Comparison of ENCODE assay signal across 1 cellular context in genomic region chr10:99620713-99621453, GRCh38.
TF ChIP-seq lines count a peak whose summit lies in the region.

No MANE protein-coding gene starts in this region.

TF ChIP-seq in K562, 482 proteins besides CTCF, POLR2A, EP300 and RAD21 (continued from another document and continues in another):
- TF ChIP-seq THRB (CRISPR knock-in tag; conservative IDR thresholded peaks at IDR 0.05): no peak
- peak; percentile 69; the same call in 1 of the 2 replicates for TF ChIP-seq ZNF766 (CRISPR knock-in tag; conservative IDR thresholded peaks at IDR 0.05)
- TF ChIP-seq TOE1 (IDR thresholded peaks at IDR 0.05; ENCODE audit: borderline replicate concordance): peak; percentile 44; the same call in 1 of the 2 replicates
- no peak for TF ChIP-seq TOE1 (CRISPR knock-in tag; IDR thresholded peaks at IDR 0.05; ENCODE audit: borderline replicate concordance, low read depth)
- no peak for TF ChIP-seq NCOA2 (IDR thresholded peaks at IDR 0.05; ENCODE audit: partially characterized antibody in 2 of 2)
- no peak for TF ChIP-seq CHCHD3 (CRISPR knock-in tag; IDR thresholded peaks at IDR 0.05)
- no peak for TF ChIP-seq BCL6 (CRISPR knock-in tag; IDR thresholded peaks at IDR 0.05)
- peak; percentile 90 for TF ChIP-seq SAP30 (IDR thresholded peaks at IDR 0.05; ENCODE audit: borderline replicate concordance, insufficient read depth, low read depth, low read length, poor library complexity, severe bottlenecking)
- TF ChIP-seq ETV5 (CRISPR knock-in tag; IDR thresholded peaks at IDR 0.05; ENCODE audit: low read depth): peak; percentile 48; the same call in 1 of the 2 replicates
- TF ChIP-seq ZNF586 (CRISPR knock-in tag; conservative IDR thresholded peaks at IDR 0.05): no peak
- TF ChIP-seq GABPB1 (CRISPR knock-in tag; IDR thresholded peaks at IDR 0.05): peak; percentile 70; the same call in 1 of the 2 replicates
- no peak for TF ChIP-seq MTF1 (CRISPR knock-in tag; IDR thresholded peaks at IDR 0.05; ENCODE audit: borderline replicate concordance)
- TF ChIP-seq KLF6 (CRISPR knock-in tag; IDR thresholded peaks at IDR 0.05; ENCODE audit: borderline replicate concordance): no peak
- TF ChIP-seq, protein P1, sequence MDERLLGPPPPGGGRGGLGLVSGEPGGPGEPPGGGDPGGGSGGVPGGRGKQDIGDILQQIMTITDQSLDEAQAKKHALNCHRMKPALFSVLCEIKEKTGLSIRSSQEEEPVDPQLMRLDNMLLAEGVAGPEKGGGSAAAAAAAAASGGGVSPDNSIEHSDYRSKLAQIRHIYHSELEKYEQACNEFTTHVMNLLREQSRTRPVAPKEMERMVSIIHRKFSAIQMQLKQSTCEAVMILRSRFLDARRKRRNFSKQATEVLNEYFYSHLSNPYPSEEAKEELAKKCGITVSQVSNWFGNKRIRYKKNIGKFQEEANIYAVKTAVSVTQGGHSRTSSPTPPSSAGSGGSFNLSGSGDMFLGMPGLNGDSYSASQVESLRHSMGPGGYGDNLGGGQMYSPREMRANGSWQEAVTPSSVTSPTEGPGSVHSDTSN (CRISPR knock-in tag; IDR thresholded peaks at IDR 0.05; ENCODE audit: low read depth): no peak
- TF ChIP-seq, protein P1 (tag; conservative IDR thresholded peaks at IDR 0.05; ENCODE audit: low read depth): no peak
- no peak for TF ChIP-seq HNRNPUL1 (IDR thresholded peaks at IDR 0.05; ENCODE audit: low read length)
- TF ChIP-seq CC2D1A (IDR thresholded peaks at IDR 0.05): no peak
- no peak for TF ChIP-seq CLOCK (CRISPR knock-in tag; IDR thresholded peaks at IDR 0.05; ENCODE audit: borderline replicate concordance)
- TF ChIP-seq CSDE1 (IDR thresholded peaks at IDR 0.05): no peak
- no peak for TF ChIP-seq ZNF668 (CRISPR knock-in tag; IDR thresholded peaks at IDR 0.05)
- no peak for TF ChIP-seq ZC3H11A (IDR thresholded peaks at IDR 0.05; ENCODE audit: low read depth, low read length)
- TF ChIP-seq BRF2 (IDR thresholded peaks at IDR 0.05; ENCODE audit: borderline replicate concordance, insufficient read depth, insufficient read length): no peak
- TF ChIP-seq ZNF584 (CRISPR knock-in tag; IDR thresholded peaks at IDR 0.05; ENCODE audit: low read depth): no peak
- no peak for TF ChIP-seq SP2 (IDR thresholded peaks at IDR 0.05; ENCODE audit: extremely low read depth, low read depth, low read length, poor library complexity, severe bottlenecking)
- no peak for TF ChIP-seq BDP1 (IDR thresholded peaks at IDR 0.05; ENCODE audit: insufficient read depth, insufficient read length)
- no peak for TF ChIP-seq SMARCA5 (IDR thresholded peaks at IDR 0.05)
- no peak for TF ChIP-seq ETV6 (IDR thresholded peaks at IDR 0.05; ENCODE audit: borderline replicate concordance in 1 of 2, low read depth in 2 of 2, low read length in 1 of 2)
- no peak; the same call in 1 of the 2 replicates for TF ChIP-seq ETV6 (CRISPR knock-in tag; IDR thresholded peaks at IDR 0.05; ENCODE audit: borderline replicate concordance)
- no peak for TF ChIP-seq NR2F6 (CRISPR knock-in tag; IDR thresholded peaks at IDR 0.05)
- no peak for TF ChIP-seq RAD51 (IDR thresholded peaks at IDR 0.05; ENCODE audit: borderline replicate concordance, low read depth)
- TF ChIP-seq, protein P2, sequence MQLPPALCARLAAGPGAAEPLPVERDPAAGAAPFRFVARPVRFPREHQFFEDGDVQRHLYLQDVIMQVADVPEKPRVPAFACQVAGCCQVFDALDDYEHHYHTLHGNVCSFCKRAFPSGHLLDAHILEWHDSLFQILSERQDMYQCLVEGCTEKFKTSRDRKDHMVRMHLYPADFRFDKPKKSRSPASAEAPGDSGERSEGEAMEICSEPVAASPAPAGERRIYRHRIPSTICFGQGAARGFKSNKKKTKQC (CRISPR knock-in tag; IDR thresholded peaks at IDR 0.05): peak; percentile 90
- TF ChIP-seq FOXP1 (CRISPR knock-in tag; IDR thresholded peaks at IDR 0.05): peak; percentile 95
- no peak for TF ChIP-seq PCBP1 (IDR thresholded peaks at IDR 0.05; ENCODE audit: low read depth, low read length, poor library complexity, severe bottlenecking)
- peak; percentile 44; the same call in 1 of the 2 replicates for TF ChIP-seq BRD4 (IDR thresholded peaks at IDR 0.05)
- TF ChIP-seq EWSR1 (IDR thresholded peaks at IDR 0.05; ENCODE audit: borderline replicate concordance, low read depth, partially characterized antibody): no peak
- peak; percentile 54; the same call in 1 of the 2 replicates for TF ChIP-seq ZNF740 (CRISPR knock-in tag; IDR thresholded peaks at IDR 0.05)
- TF ChIP-seq ZNF740 (tag; IDR thresholded peaks at IDR 0.05): no peak
- no peak for TF ChIP-seq MIER1 (IDR thresholded peaks at IDR 0.05; ENCODE audit: low read depth)
- no peak for TF ChIP-seq ZNF449 (CRISPR knock-in tag; IDR thresholded peaks at IDR 0.05)
- TF ChIP-seq RBM25 (IDR thresholded peaks at IDR 0.05; ENCODE audit: low read depth, low read length, severe bottlenecking): peak; percentile 87
- TF ChIP-seq DNMT1 (IDR thresholded peaks at IDR 0.05): no peak
- no peak for TF ChIP-seq ZNF253 (CRISPR knock-in tag; conservative IDR thresholded peaks at IDR 0.05)
- TF ChIP-seq ZNF696 (CRISPR knock-in tag; conservative IDR thresholded peaks at IDR 0.05): no peak
- peak; percentile 37 for TF ChIP-seq POLR2B (IDR thresholded peaks at IDR 0.05; ENCODE audit: low read depth, partially characterized antibody)
- TF ChIP-seq CBX1 (IDR thresholded peaks at IDR 0.05; ENCODE audit: low read depth): peak; percentile 61; the same call in 1 of the 2 replicates
- TF ChIP-seq BRD9 (IDR thresholded peaks at IDR 0.05; ENCODE audit: low read depth, partially characterized antibody): peak; percentile 42
- TF ChIP-seq KHSRP (IDR thresholded peaks at IDR 0.05): no peak
- 0 out of 2 replicates have a peak, but pooled peaks have one; percentile 46 for TF ChIP-seq ATF2 (CRISPR knock-in tag; IDR thresholded peaks at IDR 0.05)
- peak; percentile 82 for TF ChIP-seq JUND (IDR thresholded peaks at IDR 0.05; ENCODE audit: borderline replicate concordance, low read depth, low read length)
- peak; percentile 76; the same call in 1 of the 3 replicates for TF ChIP-seq JUND (tag; IDR thresholded peaks at IDR 0.05; ENCODE audit: borderline replicate concordance, low read depth, low read length)
- TF ChIP-seq ATF4 (CRISPR knock-in tag; IDR thresholded peaks at IDR 0.05): no peak
- 0 out of 2 replicates have a peak, but pooled peaks have one; percentile 10 for TF ChIP-seq MYNN (IDR thresholded peaks at IDR 0.05)
- TF ChIP-seq MYNN (CRISPR knock-in tag; IDR thresholded peaks at IDR 0.05): no peak
- no peak for TF ChIP-seq PTRF (tag; IDR thresholded peaks at IDR 0.05)
- peak; percentile 5 for TF ChIP-seq NFYB (IDR thresholded peaks at IDR 0.05; ENCODE audit: extremely low read depth, insufficient read length)
- TF ChIP-seq GABPB2 (CRISPR knock-in tag; conservative IDR thresholded peaks at IDR 0.05): no peak
- peak; percentile 95 for TF ChIP-seq ZNF24 (IDR thresholded peaks at IDR 0.05)
- peak; percentile 59 for TF ChIP-seq U2AF1 (optimal IDR thresholded peaks at IDR 0.05; ENCODE audit: low read depth, low read length)
- TF ChIP-seq ZNF239 (CRISPR knock-in tag; IDR thresholded peaks at IDR 0.05): no peak
- TF ChIP-seq, protein P3, sequence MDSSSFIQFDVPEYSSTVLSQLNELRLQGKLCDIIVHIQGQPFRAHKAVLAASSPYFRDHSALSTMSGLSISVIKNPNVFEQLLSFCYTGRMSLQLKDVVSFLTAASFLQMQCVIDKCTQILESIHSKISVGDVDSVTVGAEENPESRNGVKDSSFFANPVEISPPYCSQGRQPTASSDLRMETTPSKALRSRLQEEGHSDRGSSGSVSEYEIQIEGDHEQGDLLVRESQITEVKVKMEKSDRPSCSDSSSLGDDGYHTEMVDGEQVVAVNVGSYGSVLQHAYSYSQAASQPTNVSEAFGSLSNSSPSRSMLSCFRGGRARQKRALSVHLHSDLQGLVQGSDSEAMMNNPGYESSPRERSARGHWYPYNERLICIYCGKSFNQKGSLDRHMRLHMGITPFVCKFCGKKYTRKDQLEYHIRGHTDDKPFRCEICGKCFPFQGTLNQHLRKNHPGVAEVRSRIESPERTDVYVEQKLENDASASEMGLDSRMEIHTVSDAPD (CRISPR knock-in tag; IDR thresholded peaks at IDR 0.05): no peak
- no peak for TF ChIP-seq SAFB (IDR thresholded peaks at IDR 0.05; ENCODE audit: borderline replicate concordance, low read depth, low read length)
- 0 out of 2 replicates have a peak, but pooled peaks have one; percentile 57 for TF ChIP-seq SMAD4 (CRISPR knock-in tag; conservative IDR thresholded peaks at IDR 0.05)
- TF ChIP-seq HMG20B (CRISPR knock-in tag; IDR thresholded peaks at IDR 0.05): no peak
